ENCODE assay signal across 8 cellular contexts in genomic region chr9:85743290-85744128, GRCh38. TPM values are rescaled to one million over a fixed set of nuclear protein-coding genes. Genes with fewer than 3 reads are reported as not detected.
DNase-seq lines count a peak whose midpoint lies in the region; ATAC-seq and TF ChIP-seq lines count a peak whose summit lies in the region.

No MANE protein-coding gene starts in this region.

- intact Hi-C loops in left ventricle myocardium superior (cut with micrococcal nuclease) (no loop called here), left ventricle myocardium inferior (cut with micrococcal nuclease) (no loop called here)

- DNase-seq in left ventricle myocardium superior, result peak; percentile 39
- no peak for DNase-seq in left ventricle myocardium inferior
- peak; percentile 81 for DNase-seq in RPMI7951 (ENCODE audit: low read depth)
- peak; percentile 35 to 66 for DNase-seq in erythroblast (lab: John Stamatoyannopoulos, UW)
- DNase-seq in NCI-H2081 treated with DMSO at 0.1 percent for 48 hours (lab: John Stamatoyannopoulos, UW), result no peak

- TF ChIP-seq CTCF in left ventricle myocardium inferior (IDR thresholded peaks at IDR 0.05; ENCODE audit: borderline replicate concordance), result no peak

- H3K36me3 ChIP-seq in left ventricle myocardium inferior (no peaks in the 10 kb centered on the region), skeletal muscle satellite cell (ENCODE audit: insufficient read depth, low read length) (no peaks in the 10 kb centered on the region)

- no peak overlapping the region for H3K9ac ChIP-seq in skeletal muscle satellite cell (ENCODE audit: low read depth, low read length)

- ATAC-seq in left ventricle myocardium superior, result no peak
- ATAC-seq in GM19035 (IDR thresholded peaks at IDR 0.05; ENCODE audit: unreplicated experiment), result no peak
- no peak for ATAC-seq in GM19463 (IDR thresholded peaks at IDR 0.05; ENCODE audit: unreplicated experiment)

- no peak overlapping the region for H3K4me3 ChIP-seq in left ventricle myocardium inferior
- no peak overlapping the region for H3K4me3 ChIP-seq in skeletal muscle satellite cell (ENCODE audit: low read length)

- TF ChIP-seq POLR2A in erythroblast (IDR thresholded peaks at IDR 0.05; ENCODE audit: low read length), result no peak

- H3K4me1 ChIP-seq in left ventricle myocardium inferior, result peaks cover 41% of the 10 kb centered on the region
- peaks cover 16% of the 10 kb centered on the region for H3K4me1 ChIP-seq in skeletal muscle satellite cell (ENCODE audit: control insufficient read depth, insufficient read depth, low read length)

- H3K27ac ChIP-seq in left ventricle myocardium inferior (replicated peaks), result no peak overlapping the region

- H3K9me3 ChIP-seq in left ventricle myocardium inferior (replicated peaks) (no peaks in the 10 kb centered on the region), skeletal muscle satellite cell (replicated peaks; ENCODE audit: low read length) (no peaks in the 10 kb centered on the region)

- H3K27me3 ChIP-seq in left ventricle myocardium inferior (ENCODE audit: low read depth), result no peaks in the 10 kb centered on the region
- peaks cover 24% of the 10 kb centered on the region for H3K27me3 ChIP-seq in skeletal muscle satellite cell (ENCODE audit: control insufficient read depth, insufficient read depth, low read length)

- H3K4me2 ChIP-seq in skeletal muscle satellite cell (ENCODE audit: low read length), result peak overlapping the region; percentile 91

RNA-seq across cellular contexts. Expression of gene AGTPBP1, which starts 1.8 kb away (rescaled TPM):
- 64.4 TPM for total RNA-seq in left ventricle myocardium superior
- total RNA-seq in left ventricle myocardium inferior, result 52.5 TPM
- 13.2 and 14.0 TPM in 2 replicates for total RNA-seq in RPMI7951 (2014; rRNA removed; shearing (Covaris generic))
- 17.5 and 19.5 TPM in 2 replicates for total RNA-seq in skeletal muscle satellite cell (2012; rRNA removed)

Comparison
In these comparisons a context has a peak if more than half of its experiments do, and no peak if none do; other contexts are left out.
1. DNase-seq: peak in left ventricle myocardium superior (single experiment), RPMI7951 (single experiment) and erythroblast (2 of 2); none in left ventricle myocardium inferior (single experiment) and NCI-H2081 treated with DMSO at 0.1 percent for 48 hours (single experiment).